In genomic region chr6:43014434-43014909, GRCh38 we compare ENCODE assay signal across 8 cellular contexts. TPM values are rescaled to one million over a fixed set of nuclear protein-coding genes. Genes with fewer than 3 reads are reported as not detected.
DNase-seq lines count a peak whose midpoint lies in the region; ATAC-seq and TF ChIP-seq lines count a peak whose summit lies in the region.

No MANE protein-coding gene starts in this region.

- H3K9me3 Mint-ChIP-seq in osteocyte (ENCODE audit: unreplicated experiment), result no peaks in the 10 kb centered on the region

- no peak for TF ChIP-seq CTCF in epithelial cell of proximal tubule (conservative IDR thresholded peaks at IDR 0.05; ENCODE audit: low read depth, low read length)
- TF ChIP-seq CTCF in osteocyte (IDR thresholded peaks at IDR 0.05), result no peak

- no peaks in the 10 kb centered on the region for H3K27me3 Mint-ChIP-seq in osteocyte (ENCODE audit: unreplicated experiment)

- DNase-seq in DMS 273 (lab: John Stamatoyannopoulos, UW; ENCODE audit: unreplicated experiment), result peak; percentile 56
- DNase-seq in DMS 273 treated with DMSO at 0.1 percent for 48 hours (lab: John Stamatoyannopoulos, UW), result no peak
- peak; percentile 39 for DNase-seq in RKO (ENCODE audit: low spot score)
- no peak for DNase-seq in epithelial cell of proximal tubule (ENCODE audit: low read depth)
- no peak for DNase-seq in osteocyte (ENCODE audit: extremely low spot score, unreplicated experiment)
- no peak for DNase-seq in GM19238 (ENCODE audit: insufficient read length, low spot score)
- DNase-seq in RPMI8226, result no peak

- peaks cover 31% of the 10 kb centered on the region for H3K36me3 Mint-ChIP-seq in osteocyte (ENCODE audit: unreplicated experiment)

- peaks cover 44% of the 10 kb centered on the region for H3K4me1 Mint-ChIP-seq in osteocyte (ENCODE audit: unreplicated experiment)

- no peak for ATAC-seq in HG02623 (IDR thresholded peaks at IDR 0.05; ENCODE audit: unreplicated experiment)

- peak overlapping the region; percentile 90 for H3K4me3 ChIP-seq in epithelial cell of proximal tubule (ENCODE audit: low read depth, low read length)

- H3K27ac Mint-ChIP-seq in osteocyte (ENCODE audit: unreplicated experiment), result peak overlapping the region; percentile 92

- H3K4me3 Mint-ChIP-seq in osteocyte (ENCODE audit: unreplicated experiment), result peak overlapping the region; percentile 98

RNA-seq across cellular contexts. Expression of gene KLHDC3, which starts 0.4 kb away (rescaled TPM):
- total RNA-seq in epithelial cell of proximal tubule (70.8 and 109 TPM in 2 replicates), osteocyte (112 and 114 TPM in 2 replicates)

RNA-seq across cellular contexts. Expression of gene MEA1, which starts 0.7 kb away (rescaled TPM):
- total RNA-seq in epithelial cell of proximal tubule (108 and 122 TPM in 2 replicates), osteocyte (66.2 and 67.8 TPM in 2 replicates)

RNA-seq across cellular contexts. Expression of gene RRP36, which starts 7.0 kb away (rescaled TPM):
- 71.2 and 163 TPM in 2 replicates for total RNA-seq in epithelial cell of proximal tubule
- total RNA-seq in osteocyte, result 58.1 and 66.2 TPM in 2 replicates

RNA-seq across cellular contexts. Expression of gene PPP2R5D, which starts 30.1 kb away (rescaled TPM):
- 66.4 and 94.2 TPM in 2 replicates for total RNA-seq in epithelial cell of proximal tubule
- 44.3 and 46.1 TPM in 2 replicates for total RNA-seq in osteocyte

RNA-seq across cellular contexts. Expression of gene PEX6, which starts 35.5 kb away (rescaled TPM):
- 19.5 and 22.4 TPM in 2 replicates for total RNA-seq in epithelial cell of proximal tubule
- total RNA-seq in osteocyte, result 27.1 and 27.3 TPM in 2 replicates

Comparison
In these comparisons a context has a peak if more than half of its experiments do, and no peak if none do; other contexts are left out.
1. DNase-seq: peak in DMS 273 (single experiment) and RKO (single experiment); none in DMS 273 treated with DMSO at 0.1 percent for 48 hours (single experiment), epithelial cell of proximal tubule (single experiment), osteocyte (single experiment), GM19238 (single experiment) and RPMI8226 (single experiment).